In the genomic region with DNA sequence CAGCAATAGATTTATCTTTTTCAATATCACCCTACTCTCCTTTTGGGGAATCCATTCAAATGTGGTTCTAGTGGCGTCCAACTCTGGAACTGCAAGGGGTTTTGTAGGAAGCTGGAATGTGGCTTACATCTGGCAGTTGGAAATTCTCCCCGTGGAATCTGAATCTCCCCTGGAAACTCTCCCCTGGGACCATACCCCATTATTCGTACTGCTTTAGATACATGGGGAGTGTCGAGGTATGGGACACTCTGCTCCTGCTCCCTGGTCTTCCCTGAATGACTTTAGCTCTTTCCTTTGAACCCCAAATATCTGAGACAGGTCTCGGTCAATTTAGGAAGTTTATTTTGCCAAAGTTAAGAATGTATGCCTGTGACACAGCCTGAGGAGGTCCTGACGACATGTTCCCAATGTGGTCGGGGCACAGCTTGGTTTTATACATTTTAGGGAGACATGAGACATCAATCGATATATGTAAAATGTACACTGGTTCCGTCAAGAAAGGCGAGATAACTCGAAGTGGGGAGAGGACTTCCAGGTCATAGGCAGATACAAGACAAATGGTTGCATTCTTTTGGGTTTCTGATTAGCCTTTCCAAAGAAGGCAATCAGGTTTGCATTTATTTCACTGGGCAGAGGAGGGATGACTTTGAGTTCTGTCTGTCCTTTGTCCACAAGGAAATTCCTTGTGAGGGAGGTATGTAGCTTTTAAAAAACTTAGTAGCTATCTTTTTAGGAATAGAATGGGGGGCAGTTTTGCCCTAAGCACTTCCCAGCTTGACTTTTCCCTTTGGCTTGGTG, we compare ENCODE assay signal across 14 cellular contexts.
DNase-seq lines count a peak whose midpoint lies in the region; ATAC-seq, FAIRE-seq and TF ChIP-seq lines count a peak whose summit lies in the region.
"Had no signal": no experiment of that assay in that cellular context is flagged by ENCODE, and none has a peak within 500 bp of the region (broad histone marks: within the 10 kb centered on the region; RNA-seq: fewer than 3 reads in every experiment).

No MANE protein-coding gene starts in this region.

- no peaks in the 10 kb centered on the region for H3K9me3 ChIP-seq in right atrium auricular region
- H3K9me3 ChIP-seq in astrocyte (ENCODE audit: insufficient read depth, low read depth, low read length), result no peaks in the 10 kb centered on the region

- H2AFZ ChIP-seq in astrocyte (ENCODE audit: low read depth, low read length), result no peak overlapping the region

- H3K4me3 Mint-ChIP-seq in astrocyte (ENCODE audit: unreplicated experiment), result peak overlapping the region; percentile 54
- peak overlapping the region in 1 of 8 donors; percentile 72 for H3K4me3 Mint-ChIP-seq in naive B cell

- H3K27me3 ChIP-seq in right atrium auricular region (no peaks in the 10 kb centered on the region), astrocyte (ENCODE audit: insufficient read depth, low read length) (no peaks in the 10 kb centered on the region)

- H4K20me1 ChIP-seq in astrocyte (ENCODE audit: insufficient read depth, low read length), result peaks cover 18% of the 10 kb centered on the region

- no peak for FAIRE-seq in astrocyte (lab: Jason Lieb, UNC)

- H3K79me2 ChIP-seq in astrocyte (ENCODE audit: insufficient read depth, low read length), result no peaks in the 10 kb centered on the region

- H3K9ac ChIP-seq in astrocyte (ENCODE audit: low read length), result no peak overlapping the region

- TF ChIP-seq CTCF in right atrium auricular region (IDR thresholded peaks at IDR 0.05) (no peak), astrocyte (IDR thresholded peaks at IDR 0.05; ENCODE audit: insufficient read depth, low read depth, low read length) (no peak)

- H3K4me1 Mint-ChIP-seq in astrocyte (ENCODE audit: low read depth, unreplicated experiment) (peaks cover 28% of the 10 kb centered on the region), naive B cell (peaks cover 46 to 97% (median 60%) of the 10 kb centered on the region in 3 donors)

- ATAC-seq in Right ventricle myocardium inferior (no peak), naive B cell (ENCODE audit: low read depth in 2 of 2) (no peak), HG03378 (IDR thresholded peaks at IDR 0.05; ENCODE audit: unreplicated experiment) (no peak)
- ATAC-seq: Panc1 had no signal

- DNase-seq in right atrium auricular region (ENCODE audit: low spot score) (no peak), Right ventricle myocardium inferior (ENCODE audit: missing footprints) (no peak), astrocyte (ENCODE audit: low read depth) (no peak), naive B cell (no peak), Ammon's horn (ENCODE audit: low spot score) (no peak), activated gamma-delta T cell treated with Interleukin-2 at 50 U/mL for 16 hours (no peak)
- DNase-seq in stimulated activated CD4-positive, alpha-beta T cell treated with anti-CD3 and anti-CD28 coated beads, Interleukin-1b, Interleukin-23, amount 100 ng/mL, for 48 hours, result no peak
- DNase-seq: activated CD8-positive, alpha-beta memory T cell treated with anti-CD3 and anti-CD28 coated beads for 24 hours; activated naive CD4-positive, alpha-beta T cell treated with anti-CD3 and anti-CD28 coated beads, Interleukin-2, amount 50 U/mL, for 16 hours; dermis blood vessel endothelial cell; NCI-H1417; NCI-H510A had no signal

- H3K36me3 ChIP-seq in right atrium auricular region (no peaks in the 10 kb centered on the region), astrocyte (ENCODE audit: insufficient read depth, low read length) (no peaks in the 10 kb centered on the region)

- H3K27ac Mint-ChIP-seq in astrocyte (ENCODE audit: unreplicated experiment) (no peak overlapping the region), naive B cell (peak overlapping the region in 5 of 6 donors; percentile 67 to 93 (median 85))

- intact Hi-C loops in Right ventricle myocardium inferior (cut with DNase I), result no loop called here

- H3K4me1 ChIP-seq in right atrium auricular region, result peaks cover 0 to 64% of the 10 kb centered on the region in 2 donors
- no peaks in the 10 kb centered on the region for H3K4me1 ChIP-seq in astrocyte (ENCODE audit: insufficient read depth, low read length)

- no peaks in the 10 kb centered on the region for H3K36me3 Mint-ChIP-seq in astrocyte (ENCODE audit: low read depth, unreplicated experiment)
- H3K36me3 Mint-ChIP-seq in naive B cell, result peaks cover 0 to 8% of the 10 kb centered on the region in 2 donors

- H3K9me3 Mint-ChIP-seq in astrocyte (ENCODE audit: unreplicated experiment) (no peaks in the 10 kb centered on the region), naive B cell (peaks cover 0 to 3% (median 0%) of the 10 kb centered on the region in 7 donors)

- H3K27ac ChIP-seq in right atrium auricular region, result peak overlapping the region; percentile 43 to 75
- no peak overlapping the region for H3K27ac ChIP-seq in astrocyte (ENCODE audit: low read depth, low read length)

- no peaks in the 10 kb centered on the region for H3K27me3 Mint-ChIP-seq in astrocyte (ENCODE audit: low read depth, unreplicated experiment)
- no peaks in the 10 kb centered on the region for H3K27me3 Mint-ChIP-seq in naive B cell

- no peak overlapping the region for H3K4me2 ChIP-seq in astrocyte (ENCODE audit: low read length)

- H3K4me3 ChIP-seq in right atrium auricular region (no peak overlapping the region), astrocyte (ENCODE audit: insufficient read depth, low read depth, low read length) (no peak overlapping the region)
